ENCODE assay signal across 28 cellular contexts in genomic region chr3:143334231-143334630, GRCh38.
"Had no signal": no experiment of that assay in that cellular context is flagged by ENCODE, and none has a peak within 500 bp of the region (broad histone marks: within the 10 kb centered on the region; RNA-seq: fewer than 3 reads in every experiment).

No MANE protein-coding gene starts in this region.

- H3K27ac Mint-ChIP-seq: activated CD4-positive, alpha-beta memory T cell treated with anti-CD3 and anti-CD28 coated beads for 36 hours; activated CD4-positive, alpha-beta T cell treated with anti-CD3 and anti-CD28 coated beads, Interleukin-2, amount 10 ng/mL, durations not matched to agents 24 days and 14 days; activated naive CD4-positive, alpha-beta T cell treated with anti-CD3 and anti-CD28 coated beads, Interleukin-2, amount 50 U/mL, for 72 hours; activated naive CD8-positive, alpha-beta T cell treated with anti-CD3 and anti-CD28 coated beads, Interleukin-2, amount 50 U/mL, for 24 hours; T-helper 2 cell treated with Interferon-gamma antibody and Interleukin-4, amounts not matched to agents 5 μg/mL and 100 μg/mL, for 36 hours; WTC11 had no signal

- H3K36me3 ChIP-seq: ascending aorta, cardiac muscle cell, Peyer's patch had no signal

- H3K27me3 ChIP-seq: ascending aorta, body of pancreas, cardiac muscle cell, Peyer's patch had no signal

- H3K27me3 Mint-ChIP-seq: activated CD4-positive, alpha-beta memory T cell treated with anti-CD3 and anti-CD28 coated beads for 36 hours; activated CD4-positive, alpha-beta T cell treated with anti-CD3 and anti-CD28 coated beads, Interleukin-2, amount 10 ng/mL, durations not matched to agents 24 days and 14 days; activated naive CD8-positive, alpha-beta T cell treated with anti-CD3 and anti-CD28 coated beads, Interleukin-2, amount 50 U/mL, for 24 hours had no signal

- H3K9me3 Mint-ChIP-seq: activated CD4-positive, alpha-beta memory T cell treated with anti-CD3 and anti-CD28 coated beads for 36 hours; activated naive CD4-positive, alpha-beta T cell treated with anti-CD3 and anti-CD28 coated beads, Interleukin-2, amount 50 U/mL, for 72 hours; T-helper 2 cell treated with Interferon-gamma antibody and Interleukin-4, amounts not matched to agents 5 μg/mL and 100 μg/mL, for 36 hours had no signal

- H3K4me3 ChIP-seq: ascending aorta, body of pancreas, cardiac muscle cell, Peyer's patch had no signal

- H3K4me1 ChIP-seq: ascending aorta, body of pancreas, Peyer's patch had no signal

- H3K4me1 Mint-ChIP-seq: activated CD4-positive, alpha-beta T cell treated with anti-CD3 and anti-CD28 coated beads, Interleukin-2, amount 10 ng/mL, durations not matched to agents 24 days and 14 days; activated naive CD8-positive, alpha-beta T cell treated with anti-CD3 and anti-CD28 coated beads, Interleukin-2, amount 50 U/mL, for 24 hours had no signal

- H3K4me3 Mint-ChIP-seq: activated CD4-positive, alpha-beta memory T cell treated with anti-CD3 and anti-CD28 coated beads for 36 hours; activated CD4-positive, alpha-beta T cell treated with anti-CD3 and anti-CD28 coated beads, Interleukin-2, amount 10 ng/mL, durations not matched to agents 24 days and 14 days; activated naive CD8-positive, alpha-beta T cell treated with anti-CD3 and anti-CD28 coated beads, Interleukin-2, amount 50 U/mL, for 24 hours; activated T-cell treated with anti-CD3 and anti-CD28 coated beads, Interleukin-2, amount 50 U/mL, for 4 hours; T-helper 2 cell treated with Interferon-gamma antibody and Interleukin-4, amounts not matched to agents 5 μg/mL and 100 μg/mL, for 36 hours; WTC11 had no signal

- DNase-seq: activated CD4-positive, alpha-beta memory T cell treated with anti-CD3 and anti-CD28 coated beads for 36 hours; activated CD4-positive, alpha-beta T cell treated with anti-CD3 and anti-CD28 coated beads, Interleukin-2, amount 10 ng/mL, durations not matched to agents 24 days and 14 days; activated CD4-positive, CD25-positive, alpha-beta regulatory T cell treated with anti-CD3 and anti-CD28 coated beads, Interleukin-2, amount 50 U/mL, for 72 hours; activated CD8-positive, alpha-beta memory T cell treated with anti-CD3 and anti-CD28 coated beads for 24 hours; activated effector memory CD4-positive, alpha-beta T cell treated with anti-CD3 and anti-CD28 coated beads, Interleukin-2, amount 50 U/mL, for 16 hours; activated naive CD4-positive, alpha-beta T cell treated with Interleukin-2 at 50 U/mL for 16 hours; activated naive CD8-positive, alpha-beta T cell treated with anti-CD3 and anti-CD28 coated beads, Interleukin-2, amount 50 U/mL, for 24 hours; activated T-cell treated with anti-CD3 and anti-CD28 coated beads, Interleukin-2, amount 50 U/mL, for 4 hours; amniotic stem cell; body of pancreas; MM.1S; NCI-H1105; NCI-H1436; NCI-H1694 treated with DMSO at 0.1 percent for 48 hours; NCI-H2029 treated with DMSO at 0.1 percent for 48 hours; NCI-H345; NCI-H510A; NCI-H526 treated with DMSO at 0.1 percent for 48 hours; NCI-H82; OCI-M1; Peyer's patch; SHP77 treated with DMSO at 0.1 percent for 48 hours; SW 1271 had no signal

- H3K27ac ChIP-seq: ascending aorta, body of pancreas, cardiac muscle cell, Peyer's patch had no signal

- H3K9me3 ChIP-seq: body of pancreas, Peyer's patch had no signal

- H3K36me3 Mint-ChIP-seq: activated CD4-positive, alpha-beta memory T cell treated with anti-CD3 and anti-CD28 coated beads for 36 hours; activated naive CD4-positive, alpha-beta T cell treated with anti-CD3 and anti-CD28 coated beads, Interleukin-2, amount 50 U/mL, for 72 hours; WTC11 had no signal

- ATAC-seq: activated naive CD4-positive, alpha-beta T cell treated with anti-CD3 and anti-CD28 coated beads, Interleukin-2, amount 50 U/mL, for 72 hours; activated naive CD8-positive, alpha-beta T cell treated with anti-CD3 and anti-CD28 coated beads, Interleukin-2, amount 50 U/mL, for 24 hours; activated T-cell treated with anti-CD3 and anti-CD28 coated beads, Interleukin-2, amount 50 U/mL, for 4 hours; body of pancreas; WTC11 had no signal
